Comparison of ENCODE assay signal across 27 cellular contexts in genomic region chr2:230961091-230961491, GRCh38. TPM values are rescaled to one million over a fixed set of nuclear protein-coding genes. Genes with fewer than 3 reads are reported as not detected.
DNase-seq lines count a peak whose midpoint lies in the region; ATAC-seq and TF ChIP-seq lines count a peak whose summit lies in the region.
"Had no signal": no experiment of that assay in that cellular context is flagged by ENCODE, and none has a peak within 500 bp of the region (broad histone marks: within the 10 kb centered on the region; RNA-seq: fewer than 3 reads in every experiment).

No MANE protein-coding gene starts in this region.

- peak overlapping the region; percentile 60 for H4K8ac ChIP-seq in mesenchymal stem cell (ENCODE audit: low read length)

- H3K18ac ChIP-seq in mesenchymal stem cell (ENCODE audit: low read depth in 1 of 2, low read length in 2 of 2): peak overlapping the region in 1 of 2 experiments; percentile 51

- H4K20me1 ChIP-seq in mammary epithelial cell (ENCODE audit: insufficient read depth, low read length): no peaks in the 10 kb centered on the region

- H3K4me2 ChIP-seq in mammary epithelial cell (ENCODE audit: insufficient read depth, low read depth, low read length) (no peak overlapping the region), mesenchymal stem cell (ENCODE audit: low read length, poor library complexity, severe bottlenecking) (no peak overlapping the region)

- peaks cover 4% of the 10 kb centered on the region; the same call in 1 of the 2 replicates for H3K9me3 ChIP-seq in HUES6 (ENCODE audit: control insufficient read depth, insufficient read depth, low read depth, low read length)
- no peaks in the 10 kb centered on the region for H3K9me3 ChIP-seq in mammary epithelial cell (replicated peaks; ENCODE audit: insufficient read depth, low read length)
- no peaks in the 10 kb centered on the region for H3K9me3 ChIP-seq in mesenchymal stem cell (ENCODE audit: control insufficient read depth, low read length)
- H3K9me3 ChIP-seq: esophagus squamous epithelium, heart left ventricle had no signal

- in situ Hi-C loops in mammary epithelial cell (cut with MboI; ENCODE audit: low sequenced_read_pairs in 2 of 2): no loop called here

- H3K27ac ChIP-seq in HUES6 (ENCODE audit: low read depth, low read length): no peak overlapping the region
- no peak overlapping the region for H3K27ac ChIP-seq in mammary epithelial cell (ENCODE audit: insufficient read depth, low read depth, low read length)
- no peak overlapping the region for H3K27ac ChIP-seq in mesenchymal stem cell (ENCODE audit: low read length, poor library complexity, severe bottlenecking)
- H3K27ac ChIP-seq: esophagus squamous epithelium, GM23248, heart left ventricle, spleen had no signal

- WGBS in mammary epithelial cell (ENCODE audit: low coverage, missing lambda C conversion rate): 3% methylated on average over 3 of the region's 3 CpGs
- WGBS in mesenchymal stem cell: 43% methylated on average over 3 of the region's 3 CpGs

- H3K4me3 ChIP-seq in HUES6 (ENCODE audit: low read depth, low read length) (no peak overlapping the region), mammary epithelial cell (replicated peaks in 1 of 3; ENCODE audit: insufficient read depth in 1 of 3, low read depth in 2 of 3, low read length in 3 of 3) (no peak overlapping the region), mesenchymal stem cell (ENCODE audit: insufficient read depth in 1 of 2, low read depth in 1 of 2, low read length in 2 of 2) (no peak overlapping the region)
- H3K4me3 ChIP-seq: esophagus squamous epithelium, GM23248, heart left ventricle, spleen had no signal

- H2BK5ac ChIP-seq in mesenchymal stem cell (ENCODE audit: low read depth, low read length, poor library complexity, severe bottlenecking): no peak overlapping the region

- H2AK5ac ChIP-seq in mesenchymal stem cell (ENCODE audit: low read length, severe bottlenecking): no peak overlapping the region

- no peak overlapping the region for H2BK120ac ChIP-seq in mesenchymal stem cell (ENCODE audit: low read depth, low read length)

- CTCF ChIA-PET in mammary epithelial cell (lab: Charles Lee; ENCODE audit: low non-redundant PET): no interaction called here

- no peak overlapping the region for H4K91ac ChIP-seq in mesenchymal stem cell (ENCODE audit: low read length)

- H3K27me3 ChIP-seq in HUES6 (ENCODE audit: control insufficient read depth, insufficient read depth, low read length): peaks cover 16% of the 10 kb centered on the region
- H3K27me3 ChIP-seq in mammary epithelial cell (ENCODE audit: insufficient read depth, low read length): peaks cover 1% of the 10 kb centered on the region
- H3K27me3 ChIP-seq in mesenchymal stem cell (ENCODE audit: control insufficient read depth in 1 of 2, insufficient read depth in 1 of 2, low read length in 2 of 2): peaks cover 0 to 20% of the 10 kb centered on the region in 2 experiments

- peaks cover 14% of the 10 kb centered on the region in 2 donors for H3K4me1 Mint-ChIP-seq in natural killer cell

- H2BK12ac ChIP-seq in mesenchymal stem cell (ENCODE audit: low read length in 2 of 2): no peak overlapping the region

- no peaks in the 10 kb centered on the region for H3K36me3 Mint-ChIP-seq in natural killer cell
- H3K36me3 Mint-ChIP-seq: WTC11 had no signal

- H3K14ac ChIP-seq in mesenchymal stem cell (ENCODE audit: low read length in 2 of 2): no peak overlapping the region

- H3K27ac Mint-ChIP-seq in natural killer cell: no peak overlapping the region
- H3K27ac Mint-ChIP-seq: activated CD4-positive, alpha-beta memory T cell treated with anti-CD3 and anti-CD28 coated beads for 36 hours; WTC11 had no signal

- H2AFZ ChIP-seq in mammary epithelial cell (ENCODE audit: low read depth, low read length): peak overlapping the region; percentile 44
- no peak overlapping the region for H2AFZ ChIP-seq in mesenchymal stem cell (ENCODE audit: low read depth, low read length)
- H2AFZ ChIP-seq: GM23248 had no signal

- H3K36me3 ChIP-seq in HUES6 (ENCODE audit: control insufficient read depth, insufficient read depth, low read length) (no peaks in the 10 kb centered on the region), mammary epithelial cell (ENCODE audit: insufficient read depth, low read length) (no peaks in the 10 kb centered on the region), mesenchymal stem cell (ENCODE audit: control insufficient read depth in 1 of 2, insufficient read depth in 2 of 2, low read depth in 1 of 2, low read length in 2 of 2) (no peaks in the 10 kb centered on the region)
- H3K36me3 ChIP-seq: esophagus squamous epithelium, heart left ventricle, spleen had no signal

- H3K4me3 Mint-ChIP-seq in natural killer cell: no peak overlapping the region
- H3K4me3 Mint-ChIP-seq: activated CD4-positive, alpha-beta memory T cell treated with anti-CD3 and anti-CD28 coated beads for 36 hours; WTC11 had no signal

- intact Hi-C loops in mammary epithelial cell (cut with micrococcal nuclease) (no loop called here), natural killer cell (cut with micrococcal nuclease) (no loop called here)

- H3K4me1 ChIP-seq in HUES6 (ENCODE audit: control insufficient read depth, insufficient read depth, low read length) (peaks cover 9% of the 10 kb centered on the region), mammary epithelial cell (ENCODE audit: insufficient read depth, low read length) (peaks cover 8% of the 10 kb centered on the region), mesenchymal stem cell (ENCODE audit: control insufficient read depth, insufficient read depth, low read depth, low read length) (peaks cover 6% of the 10 kb centered on the region)

- H3K9ac ChIP-seq in HUES6 (ENCODE audit: low read length): peak overlapping the region; percentile 34
- no peak overlapping the region for H3K9ac ChIP-seq in mammary epithelial cell (ENCODE audit: insufficient read depth, low read length)
- no peak overlapping the region for H3K9ac ChIP-seq in mesenchymal stem cell (ENCODE audit: low read length)
- H3K9ac ChIP-seq: GM23248 had no signal

- H3K79me1 ChIP-seq in mesenchymal stem cell (replicated peaks; ENCODE audit: low read length, poor library complexity, severe bottlenecking): no peaks in the 10 kb centered on the region

- BruUV-seq in mammary epithelial cell (replicated peaks; lab: Mats Ljungman, UMichigan): no TSS peak

- DNase-seq in AG08395 (ENCODE audit: low spot score): peak; percentile 21
- DNase-seq in mammary epithelial cell: peak; percentile 31
- DNase-seq in mesenchymal stem cell: no peak
- DNase-seq in NCI-H1105 (lab: John Stamatoyannopoulos, UW): no peak
- no peak for DNase-seq in natural killer cell
- DNase-seq in GM19238 (ENCODE audit: insufficient read length, low spot score): no peak
- no peak for DNase-seq in NCI-H446 (lab: John Stamatoyannopoulos, UW)
- DNase-seq: activated CD4-positive, alpha-beta memory T cell treated with anti-CD3 and anti-CD28 coated beads for 36 hours; activated gamma-delta T cell treated with Interleukin-2 at 50 U/mL for 16 hours; C1 segment of cervical spinal cord; cerebellar nuclear complex; effector CD4-positive, alpha-beta T cell; esophagus squamous epithelium; GM23248; heart left ventricle; left ventricle myocardium superior; NCI-H1694; NCI-H2227 treated with DMSO at 0.1 percent for 48 hours; PC-3; SIG-M5; spleen; substantia nigra had no signal

- dilution Hi-C loops in mammary epithelial cell (cut with HindIII; ENCODE audit: low sequenced_read_pairs): no loop called here

- ATAC-seq in natural killer cell: no peak
- ATAC-seq: heart left ventricle, left ventricle myocardium superior, PC-3, WTC11 had no signal

- H2BK15ac ChIP-seq in mesenchymal stem cell (ENCODE audit: low read depth, poor library complexity, severe bottlenecking): no peak overlapping the region

- no peak for TF ChIP-seq CTCF in mammary epithelial cell (conservative IDR thresholded peaks at IDR 0.05 in 1 of 2, IDR thresholded peaks at IDR 0.05 in 1 of 2; ENCODE audit: extremely low read depth in 1 of 2, insufficient read depth in 1 of 2, low read depth in 1 of 2, low read length in 2 of 2)
- TF ChIP-seq CTCF in natural killer cell (IDR thresholded peaks at IDR 0.05): no peak

- no peaks in the 10 kb centered on the region for H3K79me2 ChIP-seq in mammary epithelial cell (ENCODE audit: insufficient read depth, low read length)

- H3K23ac ChIP-seq in mesenchymal stem cell (ENCODE audit: low read length in 2 of 2): no peak overlapping the region

- H3K9me3 Mint-ChIP-seq in natural killer cell: no peaks in the 10 kb centered on the region
- H3K9me3 Mint-ChIP-seq: activated CD4-positive, alpha-beta memory T cell treated with anti-CD3 and anti-CD28 coated beads for 36 hours had no signal

- H3K27me3 Mint-ChIP-seq in natural killer cell (ENCODE audit: low read depth in 2 of 2): peaks cover 45 to 77% of the 10 kb centered on the region in 2 donors

- no peak overlapping the region for H3K4ac ChIP-seq in mesenchymal stem cell (ENCODE audit: low read depth in 1 of 2, low read length in 2 of 2)

RNA-seq across cellular contexts. Expression of gene SPATA3, which starts 34.8 kb away (rescaled TPM):
- total RNA-seq in mammary epithelial cell: not detected
- polyA plus RNA-seq in mammary epithelial cell: not detected
- polyA minus RNA-seq in mammary epithelial cell: not detected
- polyA plus RNA-seq in mesenchymal stem cell (2013, experiment 1 of 2): not detected
- polyA plus RNA-seq in mesenchymal stem cell (2013, experiment 2 of 2): not detected
- total RNA-seq in natural killer cell: not detected
- total RNA-seq: A673; esophagus squamous epithelium; G401; GM23248; heart left ventricle; left ventricle myocardium superior; PC-3; spleen; T-helper 2 cell treated with Interferon-gamma antibody and Interleukin-4, amounts not matched to agents 100 ng/mL and 5 ng/mL, for 36 hours; WTC11 had no signal
- polyA plus RNA-seq: GM23248, heart left ventricle, spleen had no signal

RNA-seq across cellular contexts. Expression of gene GPR55, which starts 36.0 kb away (rescaled TPM):
- total RNA-seq in mammary epithelial cell: not detected
- polyA plus RNA-seq in mammary epithelial cell: not detected
- polyA minus RNA-seq in mammary epithelial cell: not detected
- not detected for polyA plus RNA-seq in mesenchymal stem cell (2013, experiment 1 of 2)
- polyA plus RNA-seq in mesenchymal stem cell (2013, experiment 2 of 2): 0.01 TPM
- total RNA-seq in natural killer cell: 1 to 10 TPM in 1 of 3 donors, under 1 TPM in 2; 0.09 to 1.1 (median 0.40) TPM
- total RNA-seq: G401, GM23248, left ventricle myocardium superior, WTC11 had no signal

Comparison
In these comparisons a context has a peak if more than half of its experiments do, and no peak if none do; other contexts are left out.
1. DNase-seq: peak in AG08395 (single experiment) and mammary epithelial cell (single experiment); none in mesenchymal stem cell (single experiment), NCI-H1105 (single experiment), natural killer cell (single experiment), GM19238 (single experiment) and NCI-H446 (0 of 2).